7 cellular contexts compared by ENCODE assay signal in genomic region chr1:6587261-6588005, GRCh38. TPM values are rescaled to one million over a fixed set of nuclear protein-coding genes. Genes with fewer than 3 reads are reported as not detected.
DNase-seq lines count a peak whose midpoint lies in the region.
"Had no signal": no experiment of that assay in that cellular context is flagged by ENCODE, and none has a peak within 500 bp of the region (broad histone marks: within the 10 kb centered on the region; RNA-seq: fewer than 3 reads in every experiment).

No MANE protein-coding gene starts in this region.

- no peak overlapping the region for H4K12ac ChIP-seq in trophoblast cell (ENCODE audit: low read depth, low read length)

- no peaks in the 10 kb centered on the region for H3K79me2 ChIP-seq in trophoblast cell (ENCODE audit: control insufficient read depth, insufficient read depth, low read length, poor library complexity)

- DNase-seq in NCI-H2029 treated with DMSO at 0.1 percent for 48 hours (lab: John Stamatoyannopoulos, UW) (peak; percentile 71), DMS153 treated with DMSO at 0.1 percent for 48 hours (lab: John Stamatoyannopoulos, UW; ENCODE audit: unreplicated experiment) (no peak), trophoblast cell (no peak), 8988T (no peak)
- DNase-seq: brain microvascular endothelial cell had no signal

- no peak overlapping the region for H2AK5ac ChIP-seq in trophoblast cell (ENCODE audit: low read length)

- H2BK5ac ChIP-seq in trophoblast cell (ENCODE audit: low read depth, low read length, poor library complexity) = no peak overlapping the region

- H3K4me3 ChIP-seq in rectal smooth muscle tissue (ENCODE audit: low read length) (no peak overlapping the region), trophoblast cell (ENCODE audit: low read depth, low read length) (no peak overlapping the region)

- H2AFZ ChIP-seq in trophoblast cell (ENCODE audit: insufficient read depth, low read length, poor library complexity) = no peak overlapping the region

- H3K9me3 ChIP-seq in trophoblast cell (ENCODE audit: insufficient read depth, low read depth, low read length) = no peaks in the 10 kb centered on the region

- H3K36me3 ChIP-seq in rectal smooth muscle tissue (ENCODE audit: control insufficient read depth, insufficient read depth, low read length) = peaks cover 22% of the 10 kb centered on the region
- peaks cover 49 to 52% of the 10 kb centered on the region in 2 experiments for H3K36me3 ChIP-seq in trophoblast cell (ENCODE audit: control insufficient read depth in 1 of 2, insufficient read depth in 2 of 2, low read length in 2 of 2)

- no peak overlapping the region for H3K4me2 ChIP-seq in trophoblast cell (ENCODE audit: low read length)

- no peaks in the 10 kb centered on the region for H3K79me1 ChIP-seq in trophoblast cell (ENCODE audit: low read length)

- no peak overlapping the region for H3K4ac ChIP-seq in trophoblast cell (ENCODE audit: low read depth, low read length)

- H3K23ac ChIP-seq in trophoblast cell (ENCODE audit: low read length) = no peak overlapping the region

- H3K9ac ChIP-seq in rectal smooth muscle tissue (ENCODE audit: low read length) = no peak overlapping the region
- H3K9ac ChIP-seq in trophoblast cell (ENCODE audit: low read length) = no peak overlapping the region

- H3K27ac ChIP-seq in cingulate gyrus (ENCODE audit: low read depth, low read length) = peak overlapping the region; percentile 12
- peak overlapping the region; percentile 57 for H3K27ac ChIP-seq in rectal smooth muscle tissue (ENCODE audit: low read depth, low read length)
- no peak overlapping the region for H3K27ac ChIP-seq in trophoblast cell (ENCODE audit: low read depth, low read length)
- H3K27ac ChIP-seq: brain microvascular endothelial cell had no signal

- no peak overlapping the region for H4K91ac ChIP-seq in trophoblast cell (ENCODE audit: low read depth, low read length)

- H3K27me3 ChIP-seq in rectal smooth muscle tissue (ENCODE audit: control insufficient read depth, insufficient read depth, low read length) (no peaks in the 10 kb centered on the region), trophoblast cell (ENCODE audit: insufficient read depth, low read length) (no peaks in the 10 kb centered on the region)
- H3K27me3 ChIP-seq: brain microvascular endothelial cell had no signal

- no peak overlapping the region for H3K14ac ChIP-seq in trophoblast cell (ENCODE audit: low read length)

- WGBS in trophoblast cell (ENCODE audit: extremely low coverage, insufficient coverage, insufficient read length) = no CpG with 5 or more reads among the region's 13 CpGs

- H4K8ac ChIP-seq in trophoblast cell (ENCODE audit: low read depth, low read length) = no peak overlapping the region

- no peak overlapping the region for H2BK120ac ChIP-seq in trophoblast cell (ENCODE audit: insufficient read depth, low read length, poor library complexity)

- no peak overlapping the region for H2BK12ac ChIP-seq in trophoblast cell (ENCODE audit: low read length)

- H3K18ac ChIP-seq in trophoblast cell (ENCODE audit: low read length) = no peak overlapping the region

- H3K4me1 ChIP-seq in rectal smooth muscle tissue (ENCODE audit: control insufficient read depth, insufficient read depth, low read length) (peaks cover 9% of the 10 kb centered on the region), trophoblast cell (ENCODE audit: control insufficient read depth in 1 of 2, insufficient read depth in 2 of 2, low read length in 2 of 2) (no peaks in the 10 kb centered on the region)

RNA-seq across cellular contexts. Expression of gene ZBTB48, which starts 7.6 kb away (rescaled TPM):
- 11.5 and 14.1 TPM in 2 replicates for polyA plus RNA-seq in trophoblast cell (2013)

RNA-seq across cellular contexts. Expression of gene KLHL21, which starts 15.2 kb away (rescaled TPM):
- polyA plus RNA-seq in trophoblast cell (2013) = 19.6 and 22.5 TPM in 2 replicates

RNA-seq across cellular contexts. Expression of gene PHF13, which starts 26.1 kb away (rescaled TPM):
- polyA plus RNA-seq in trophoblast cell (2013) = 29.3 and 29.7 TPM in 2 replicates

RNA-seq across cellular contexts. Expression of gene TAS1R1, which starts 32.3 kb away (rescaled TPM):
- polyA plus RNA-seq in trophoblast cell (2013) = not detected in 2 replicates

RNA-seq across cellular contexts. Expression of gene NOL9, which starts 33.1 kb away (rescaled TPM):
- 12.2 and 12.5 TPM in 2 replicates for polyA plus RNA-seq in trophoblast cell (2013)
